In the genomic region with DNA sequence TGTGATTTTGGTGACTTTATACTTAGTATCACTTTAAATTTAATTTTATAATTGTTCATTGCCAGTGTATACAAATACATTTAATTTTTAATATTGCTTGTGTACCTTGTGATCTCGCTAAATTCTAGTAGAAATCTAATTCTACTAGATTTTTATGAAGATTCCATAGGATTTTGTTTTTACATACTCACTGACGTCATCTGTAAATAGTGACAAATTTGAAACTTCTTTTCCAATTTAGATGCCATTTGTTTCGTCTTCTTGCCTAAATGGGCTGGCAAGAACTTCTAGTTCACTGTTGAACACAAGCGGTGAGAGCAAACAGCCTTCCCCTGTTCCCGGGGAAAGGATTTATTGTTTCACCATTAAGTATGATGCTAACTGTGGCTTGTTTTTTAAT, we compare ENCODE assay signal across 32 cellular contexts. TPM values are rescaled to one million over a fixed set of nuclear protein-coding genes. Genes with fewer than 3 reads are reported as not detected.
"Had no signal": no experiment of that assay in that cellular context is flagged by ENCODE, and none has a peak within 500 bp of the region (broad histone marks: within the 10 kb centered on the region; RNA-seq: fewer than 3 reads in every experiment).

No MANE protein-coding gene starts in this region.

- DNase-seq: stimulated activated CD4-positive, alpha-beta T cell treated with anti-CD3 and anti-CD28 coated beads, Interleukin-2, amount 100 ng/mL, for 48 hours; stimulated activated CD4-positive, alpha-beta T cell treated with anti-CD3 and anti-CD28 coated beads, Interleukin-4, amount 100 ng/mL, for 1 hour; stimulated activated CD4-positive, alpha-beta T cell treated with anti-CD3 and anti-CD28 coated beads, Interleukin-4, amount 100 ng/mL, for 24 hours; stimulated activated CD4-positive, alpha-beta T cell treated with anti-CD3 and anti-CD28 coated beads, Interleukin-4, amount 100 ng/mL, for 4 hours; stimulated activated CD8-positive, alpha-beta memory T cell treated with anti-CD3 and anti-CD28 coated beads, Interleukin-4, amount 100 ng/mL, for 48 hours; stimulated activated naive B cell treated with anti-CD40 and anti-IgM and Interleukin-4, amounts not matched to agents 10 μg/mL and 1 μg/mL and 100 μg/mL, for 72 hours; stimulated activated naive CD4-positive, alpha-beta T cell; stimulated activated naive CD4-positive, alpha-beta T cell treated with Interleukin-2 at 50 U/mL for 16 hours; stimulated activated naive CD8-positive, alpha-beta T cell treated with anti-CD3 and anti-CD28 coated beads, Interleukin-15, amount 100 ng/mL, for 72 hours; stimulated activated naive CD8-positive, alpha-beta T cell treated with anti-CD3 and anti-CD28 coated beads, Interleukin-15, Interleukin-2, amounts not matched to agents 100 U/mL and 50 U/mL, for 24 hours; stomach; substantia nigra; testis; thyroid gland; tibial artery; transverse colon; trophoblast cell; upper lobe of left lung; upper lobe of right lung; uterus had no signal

- H3K27me3 ChIP-seq: suprapubic skin, testis, thyroid gland, tibial artery, tibial nerve, transverse colon, upper lobe of left lung, upper lobe of right lung, uterus, vagina had no signal

- H3K4me3 ChIP-seq: stomach, suprapubic skin, testis, thoracic aorta, thyroid gland, tibial artery, tibial nerve, transverse colon, upper lobe of left lung, upper lobe of right lung, uterus, vagina had no signal

- ATAC-seq: stimulated activated effector memory CD8-positive, alpha-beta T cell treated with anti-CD3 and anti-CD28 coated beads, Interleukin-12 subunit alpha, Interleukin-12 subunit beta, amount 100 ng/mL, for 72 hours; stimulated activated memory B cell treated with anti-CD40 and anti-IgM and Interleukin-4, amounts not matched to agents 10 μg/mL and 1 μg/mL and 100 μg/mL, for 72 hours; stimulated activated naive B cell treated with anti-CD40 and anti-IgM and Interleukin-4, amounts not matched to agents 10 μg/mL and 1 μg/mL and 100 μg/mL, for 72 hours; stimulated activated naive CD8-positive, alpha-beta T cell treated with anti-CD3 and anti-CD28 coated beads, Interleukin-15, amount 100 ng/mL, for 72 hours; stimulated activated naive CD8-positive, alpha-beta T cell treated with anti-CD3 and anti-CD28 coated beads, Interleukin-15, Interleukin-2, amounts not matched to agents 100 U/mL and 50 U/mL, for 24 hours; upper lobe of right lung had no signal

- H3K27ac ChIP-seq: stomach, suprapubic skin, testis, thoracic aorta, thyroid gland, tibial artery, tibial nerve, transverse colon, upper lobe of left lung, upper lobe of right lung, uterus, vagina had no signal

- H3K9me3 ChIP-seq: stomach, suprapubic skin, testis, thoracic aorta, thyroid gland, tibial artery, tibial nerve, transverse colon, upper lobe of left lung, upper lobe of right lung, uterus, vagina had no signal

- H3K27ac Mint-ChIP-seq: stimulated activated effector memory CD8-positive, alpha-beta T cell treated with anti-CD3 and anti-CD28 coated beads, Interleukin-12 subunit alpha, Interleukin-12 subunit beta, amount 100 ng/mL, for 72 hours; stimulated activated memory B cell treated with anti-CD40 and anti-IgM and Interleukin-4, amounts not matched to agents 10 μg/mL and 1 μg/mL and 100 μg/mL, for 72 hours; stimulated activated naive B cell treated with anti-CD40 and anti-IgM and Interleukin-4, amounts not matched to agents 10 μg/mL and 1 μg/mL and 100 μg/mL, for 72 hours; stimulated activated naive CD8-positive, alpha-beta T cell treated with anti-CD3 and anti-CD28 coated beads, Interleukin-15, amount 100 ng/mL, for 72 hours; stimulated activated naive CD8-positive, alpha-beta T cell treated with anti-CD3 and anti-CD28 coated beads, Interleukin-15, Interleukin-2, amounts not matched to agents 100 ng/mL and 50 ng/mL, for 24 hours; type B pancreatic cell had no signal

- H3K27me3 Mint-ChIP-seq: stimulated activated memory B cell treated with anti-CD40 and anti-IgM and Interleukin-4, amounts not matched to agents 10 μg/mL and 1 μg/mL and 100 μg/mL, for 72 hours; stimulated activated naive B cell treated with anti-CD40 and anti-IgM and Interleukin-4, amounts not matched to agents 10 μg/mL and 1 μg/mL and 100 μg/mL, for 72 hours had no signal

- FAIRE-seq: urothelium cell line had no signal

- H3K36me3 ChIP-seq: stomach, suprapubic skin, thoracic aorta, thyroid gland, tibial artery, tibial nerve, transverse colon, upper lobe of left lung, upper lobe of right lung, uterus, vagina had no signal

- H3K9me3 Mint-ChIP-seq: stimulated activated naive CD8-positive, alpha-beta T cell treated with anti-CD3 and anti-CD28 coated beads, Interleukin-15, Interleukin-2, amounts not matched to agents 100 ng/mL and 50 ng/mL, for 24 hours; type B pancreatic cell had no signal

- H3K4me1 Mint-ChIP-seq: stimulated activated effector memory CD8-positive, alpha-beta T cell treated with anti-CD3 and anti-CD28 coated beads, Interleukin-12 subunit alpha, Interleukin-12 subunit beta, amount 100 ng/mL, for 72 hours; stimulated activated naive B cell treated with anti-CD40 and anti-IgM and Interleukin-4, amounts not matched to agents 10 μg/mL and 1 μg/mL and 100 μg/mL, for 72 hours; stimulated activated naive CD8-positive, alpha-beta T cell treated with anti-CD3 and anti-CD28 coated beads, Interleukin-15, amount 100 ng/mL, for 72 hours had no signal

- H3K36me3 Mint-ChIP-seq: stimulated activated effector memory CD8-positive, alpha-beta T cell treated with anti-CD3 and anti-CD28 coated beads, Interleukin-12 subunit alpha, Interleukin-12 subunit beta, amount 100 ng/mL, for 72 hours; stimulated activated memory B cell treated with anti-CD40 and anti-IgM and Interleukin-4, amounts not matched to agents 10 μg/mL and 1 μg/mL and 100 μg/mL, for 72 hours; stimulated activated naive B cell treated with anti-CD40 and anti-IgM and Interleukin-4, amounts not matched to agents 10 μg/mL and 1 μg/mL and 100 μg/mL, for 72 hours; type B pancreatic cell had no signal

- H3K4me1 ChIP-seq: stomach, suprapubic skin, testis, thyroid gland, tibial artery, tibial nerve, transverse colon, upper lobe of left lung, upper lobe of right lung, uterus, vagina had no signal

- H3K4me3 Mint-ChIP-seq: stimulated activated effector memory CD8-positive, alpha-beta T cell treated with anti-CD3 and anti-CD28 coated beads, Interleukin-12 subunit alpha, Interleukin-12 subunit beta, amount 100 ng/mL, for 72 hours; stimulated activated memory B cell treated with anti-CD40 and anti-IgM and Interleukin-4, amounts not matched to agents 10 μg/mL and 1 μg/mL and 100 μg/mL, for 72 hours; stimulated activated naive B cell treated with anti-CD40 and anti-IgM and Interleukin-4, amounts not matched to agents 10 μg/mL and 1 μg/mL and 100 μg/mL, for 72 hours; stimulated activated naive CD8-positive, alpha-beta T cell treated with anti-CD3 and anti-CD28 coated beads, Interleukin-15, amount 100 ng/mL, for 72 hours; stimulated activated naive CD8-positive, alpha-beta T cell treated with anti-CD3 and anti-CD28 coated beads, Interleukin-15, Interleukin-2, amounts not matched to agents 100 ng/mL and 50 ng/mL, for 24 hours; type B pancreatic cell had no signal

RNA-seq across cellular contexts. Expression of a gene that starts 17.3 kb away (rescaled TPM):
- total RNA-seq: temporal lobe, testis, tibial nerve, ureter, urinary bladder had no signal
